Comparison of ENCODE assay signal across 15 cellular contexts in genomic region chr1:191690931-191691330, GRCh38.
DNase-seq lines count a peak whose midpoint lies in the region; ATAC-seq and TF ChIP-seq lines count a peak whose summit lies in the region.
"Had no signal": no experiment of that assay in that cellular context is flagged by ENCODE, and none has a peak within 500 bp of the region (broad histone marks: within the 10 kb centered on the region; RNA-seq: fewer than 3 reads in every experiment).

No MANE protein-coding gene starts in this region.

- no peak overlapping the region for H3K27ac ChIP-seq in hepatocyte
- H3K27ac ChIP-seq in heart right ventricle = no peak overlapping the region
- no peak overlapping the region for H3K27ac ChIP-seq in gastroesophageal sphincter
- H3K27ac ChIP-seq: BLaER1 treated with 17β-estradiol and CSF1 and Interleukin-3, amounts not matched to agents 10 nM and 100 nM; GM23248; HL-60 had no signal

- DNase-seq in NCI-H748 (lab: John Stamatoyannopoulos, UW; ENCODE audit: unreplicated experiment) (peak; percentile 0), NCI-H748 treated with DMSO at 0.1 percent for 48 hours (lab: John Stamatoyannopoulos, UW) (no peak), DMS53 treated with DMSO at 0.1 percent for 48 hours (lab: John Stamatoyannopoulos, UW; ENCODE audit: unreplicated experiment) (peak; percentile 12), NCI-H510A (lab: John Stamatoyannopoulos, UW) (peak; percentile 16), hepatocyte (ENCODE audit: low spot score) (peak; percentile 11), 8988T (no peak), heart right ventricle (no peak)
- DNase-seq: Calu3; CD8-positive, alpha-beta T cell; GDM1; GM23248; HCEC 1CT had no signal

- TF ChIP-seq CTCF in hepatocyte (IDR thresholded peaks at IDR 0.05; ENCODE audit: poor library complexity) (no peak), heart right ventricle (IDR thresholded peaks at IDR 0.05) (no peak), gastroesophageal sphincter (IDR thresholded peaks at IDR 0.05) (no peak)

- no peak for TF ChIP-seq EP300 in gastroesophageal sphincter (IDR thresholded peaks at IDR 0.05)

- TF ChIP-seq POLR2A in gastroesophageal sphincter (IDR thresholded peaks at IDR 0.05) = no peak

- intact Hi-C loops in heart right ventricle (cut with DNase I) = no loop called here

- no peak overlapping the region for H2AFZ ChIP-seq in hepatocyte
- H2AFZ ChIP-seq: GM23248 had no signal

- no peak overlapping the region for H3K4me2 ChIP-seq in hepatocyte
- H3K4me2 ChIP-seq: BLaER1 treated with 17β-estradiol and CSF1 and Interleukin-3, amounts not matched to agents 10 nM and 100 nM had no signal

- no peaks in the 10 kb centered on the region for H4K20me1 ChIP-seq in hepatocyte (ENCODE audit: insufficient read depth, poor library complexity, severe bottlenecking)
- H4K20me1 ChIP-seq: BLaER1 treated with 17β-estradiol and CSF1 and Interleukin-3, amounts not matched to agents 10 nM and 100 nM had no signal

- no peak overlapping the region for H3K4me3 ChIP-seq in hepatocyte
- H3K4me3 ChIP-seq in heart right ventricle = no peak overlapping the region
- no peak overlapping the region for H3K4me3 ChIP-seq in gastroesophageal sphincter
- H3K4me3 ChIP-seq: BLaER1 treated with 17β-estradiol and CSF1 and Interleukin-3, amounts not matched to agents 10 nM and 100 nM; GM23248 had no signal

- H3K9me3 ChIP-seq in hepatocyte (ENCODE audit: low read depth) (no peaks in the 10 kb centered on the region), heart right ventricle (peaks cover 0 to 13% (median 0%) of the 10 kb centered on the region in 11 donors), gastroesophageal sphincter (peaks cover 0 to 4% (median 0%) of the 10 kb centered on the region in 3 donors)

- no peaks in the 10 kb centered on the region for H3K4me1 ChIP-seq in hepatocyte (ENCODE audit: insufficient read depth)
- H3K4me1 ChIP-seq in heart right ventricle = no peaks in the 10 kb centered on the region
- H3K4me1 ChIP-seq in gastroesophageal sphincter = no peaks in the 10 kb centered on the region

- no peaks in the 10 kb centered on the region for H3K36me3 ChIP-seq in hepatocyte (replicated peaks; ENCODE audit: insufficient read depth, low read depth)
- H3K36me3 ChIP-seq in heart right ventricle = no peaks in the 10 kb centered on the region
- H3K36me3 ChIP-seq in gastroesophageal sphincter = no peaks in the 10 kb centered on the region
- H3K36me3 ChIP-seq: BLaER1 treated with 17β-estradiol and CSF1 and Interleukin-3, amounts not matched to agents 10 nM and 100 nM had no signal

- no peaks in the 10 kb centered on the region for H3K79me2 ChIP-seq in hepatocyte

- H3K27me3 ChIP-seq in hepatocyte (no peaks in the 10 kb centered on the region), heart right ventricle (no peaks in the 10 kb centered on the region), gastroesophageal sphincter (no peaks in the 10 kb centered on the region)
- H3K27me3 ChIP-seq: BLaER1 treated with 17β-estradiol and CSF1 and Interleukin-3, amounts not matched to agents 10 nM and 100 nM had no signal

- ATAC-seq in heart right ventricle (no peak), gastroesophageal sphincter (no peak)
- ATAC-seq: CD8-positive, alpha-beta T cell had no signal

- no peaks in the 10 kb centered on the region for H3K9me2 ChIP-seq in hepatocyte (replicated peaks; ENCODE audit: insufficient read depth)

Comparison
In these comparisons a context has a peak if more than half of its experiments do, and no peak if none do; other contexts are left out.
1. DNase-seq: peak in NCI-H748 (single experiment), DMS53 treated with DMSO at 0.1 percent for 48 hours (single experiment), NCI-H510A (single experiment) and hepatocyte (single experiment); none in NCI-H748 treated with DMSO at 0.1 percent for 48 hours (single experiment), 8988T (single experiment) and heart right ventricle (0 of 2).